ENCODE assay signal across 7 cellular contexts in the genomic region with DNA sequence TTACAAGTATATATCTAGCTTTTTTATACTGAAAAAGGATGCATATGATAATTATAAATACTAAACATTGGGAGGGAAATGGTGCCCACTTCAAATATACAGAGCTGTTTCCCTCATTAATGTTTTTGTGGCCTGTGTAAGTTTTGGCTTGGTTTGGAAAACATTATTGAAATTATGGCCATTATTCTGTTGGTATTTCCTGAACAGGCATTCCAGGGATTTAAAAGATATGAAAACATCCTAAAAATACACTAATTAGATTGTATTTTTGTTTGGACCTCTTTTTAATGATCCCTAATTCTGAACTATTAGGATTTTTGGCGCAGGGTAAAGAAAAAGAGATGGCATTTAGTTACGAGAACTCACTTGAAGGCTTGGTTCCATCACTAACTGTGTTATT.
"Had no signal": no experiment of that assay in that cellular context is flagged by ENCODE, and none has a peak within 500 bp of the region (broad histone marks: within the 10 kb centered on the region; RNA-seq: fewer than 3 reads in every experiment).

No MANE protein-coding gene starts in this region.

- DNase-seq: GM23248, H9, HCEC 1CT, KBM-7 had no signal

- H2AFZ ChIP-seq: GM23248 had no signal

- FAIRE-seq: H1, H54, HepG2 had no signal

- H3K9ac ChIP-seq: GM23248 had no signal

- ATAC-seq: HepG2 had no signal

- H3K4me3 ChIP-seq: GM23248 had no signal

- H3K27ac ChIP-seq: GM23248 had no signal
